In genomic region chr10:129870926-129871660, GRCh38 we compare ENCODE assay signal across 8 cellular contexts.
DNase-seq lines count a peak whose midpoint lies in the region; TF ChIP-seq lines count a peak whose summit lies in the region.
"Had no signal": no experiment of that assay in that cellular context is flagged by ENCODE, and none has a peak within 500 bp of the region (broad histone marks: within the 10 kb centered on the region; RNA-seq: fewer than 3 reads in every experiment).

No MANE protein-coding gene starts in this region.

- DNase-seq in G401 (ENCODE audit: low spot score), result peak; percentile 96
- DNase-seq in NCI-H2171 treated with DMSO at 0.1 percent for 48 hours (lab: John Stamatoyannopoulos, UW), result peak; percentile 98
- DNase-seq in renal cortical epithelial cell (ENCODE audit: low read depth), result peak; percentile 3
- no peak for DNase-seq in iPS-NIHi11 (ENCODE audit: low spot score)
- no peak for DNase-seq in activated CD8-positive, alpha-beta memory T cell treated with anti-CD3 and anti-CD28 coated beads, Interleukin-2, amount 50 U/mL, for 48 hours
- no peak for DNase-seq in mesothelial cell of epicardium (ENCODE audit: low spot score in 2 of 2, unreplicated experiment in 2 of 2)
- DNase-seq: hippocampal formation had no signal

- peak overlapping the region; percentile 71 for H3K27ac Mint-ChIP-seq in dendritic cell treated with granulocyte-macrophage colony-stimulating factor and Interleukin-4, amounts not matched to agents 40 ng/mL and 50 ng/mL, for 4 days
- no peak overlapping the region for H3K27ac Mint-ChIP-seq in mesothelial cell of epicardium

- in situ Hi-C loops in G401 (cut with HindIII; ENCODE audit: low sequenced_read_pairs), result no loop called here

- no peaks in the 10 kb centered on the region for H3K9me3 Mint-ChIP-seq in dendritic cell treated with granulocyte-macrophage colony-stimulating factor and Interleukin-4, amounts not matched to agents 40 ng/mL and 50 ng/mL, for 4 days
- H3K9me3 Mint-ChIP-seq in mesothelial cell of epicardium, result no peaks in the 10 kb centered on the region

- H3K4me3 Mint-ChIP-seq in dendritic cell treated with granulocyte-macrophage colony-stimulating factor and Interleukin-4, amounts not matched to agents 40 ng/mL and 50 ng/mL, for 4 days, result peak overlapping the region; percentile 50
- H3K4me3 Mint-ChIP-seq in mesothelial cell of epicardium, result no peak overlapping the region

- TF ChIP-seq CTCF in mesothelial cell of epicardium (IDR thresholded peaks at IDR 0.05; ENCODE audit: unreplicated experiment), result no peak

- H3K27me3 Mint-ChIP-seq in dendritic cell treated with granulocyte-macrophage colony-stimulating factor and Interleukin-4, amounts not matched to agents 40 ng/mL and 50 ng/mL, for 4 days, result no peaks in the 10 kb centered on the region
- no peaks in the 10 kb centered on the region for H3K27me3 Mint-ChIP-seq in mesothelial cell of epicardium (ENCODE audit: low read depth)

- no peaks in the 10 kb centered on the region for H3K36me3 Mint-ChIP-seq in dendritic cell treated with granulocyte-macrophage colony-stimulating factor and Interleukin-4, amounts not matched to agents 40 ng/mL and 50 ng/mL, for 4 days (ENCODE audit: low read depth)
- H3K36me3 Mint-ChIP-seq in mesothelial cell of epicardium, result no peaks in the 10 kb centered on the region

- intact Hi-C loops in dendritic cell treated with granulocyte-macrophage colony-stimulating factor and Interleukin-4, amounts not matched to agents 40 ng/mL and 50 ng/mL, for 4 days (cut with micrococcal nuclease), result no loop called here

- peaks cover 19% of the 10 kb centered on the region for H3K4me1 Mint-ChIP-seq in dendritic cell treated with granulocyte-macrophage colony-stimulating factor and Interleukin-4, amounts not matched to agents 40 ng/mL and 50 ng/mL, for 4 days (ENCODE audit: low read depth)
- peaks cover 8% of the 10 kb centered on the region for H3K4me1 Mint-ChIP-seq in mesothelial cell of epicardium

Comparison
In these comparisons a context has a peak if more than half of its experiments do, and no peak if none do; other contexts are left out.
1. DNase-seq: peak in G401 (single experiment), NCI-H2171 treated with DMSO at 0.1 percent for 48 hours (single experiment) and renal cortical epithelial cell (single experiment); none in iPS-NIHi11 (single experiment), activated CD8-positive, alpha-beta memory T cell treated with anti-CD3 and anti-CD28 coated beads, Interleukin-2, amount 50 U/mL, for 48 hours (single experiment) and mesothelial cell of epicardium (0 of 2).